In genomic region chr7:151702961-151703360, GRCh38 we compare ENCODE assay signal across 27 cellular contexts.
"Had no signal": no experiment of that assay in that cellular context is flagged by ENCODE, and none has a peak within 500 bp of the region (broad histone marks: within the 10 kb centered on the region; RNA-seq: fewer than 3 reads in every experiment).

No MANE protein-coding gene starts in this region.

- DNase-seq: activated CD4-positive, alpha-beta T cell treated with anti-CD3 and anti-CD28 coated beads, Interleukin-2, amount 10 ng/mL, durations not matched to agents 24 days and 14 days; activated CD4-positive, alpha-beta T cell treated with anti-CD3 and anti-CD28 coated beads, Interleukin-2, amount 50 U/mL, for 48 hours; activated CD8-positive, alpha-beta memory T cell treated with anti-CD3 and anti-CD28 coated beads, Interleukin-2, amount 50 U/mL, for 4 hours; activated gamma-delta T cell treated with Interleukin-2 at 50 U/mL for 16 hours; activated naive CD4-positive, alpha-beta T cell treated with anti-CD3 and anti-CD28 coated beads for 36 hours; activated T-cell treated with anti-CD3 and anti-CD28 coated beads for 4 hours; activated T-cell treated with anti-CD3 and anti-CD28 coated beads, Interleukin-2, amount 50 U/mL, for 4 hours; adrenal gland; IMR-90; NCI-H1092 treated with DMSO at 0.1 percent for 48 hours; NCI-H1436; NCI-H187; NCI-H2029 treated with DMSO at 0.1 percent for 48 hours; NCI-H2107; NCI-H2171; NCI-H510A; NCI-H526; NCI-H774; SIG-M5; T-cell; T-helper 2 cell; T-helper 9 cell had no signal

- H3K9me3 ChIP-seq: adrenal gland had no signal

- H3K27me3 ChIP-seq: adrenal gland had no signal

- FAIRE-seq: bronchial epithelial cell, K562 had no signal

- ATAC-seq: activated naive CD4-positive, alpha-beta T cell treated with anti-CD3 and anti-CD28 coated beads, Interleukin-2, amount 50 U/mL, for 72 hours; activated T-cell treated with anti-CD3 and anti-CD28 coated beads, Interleukin-2, amount 50 U/mL, for 4 hours; K562; Panc1; SK-N-SH treated with all-trans-retinoic acid at 6 μM for 48 hours; T-cell had no signal

- H3K27ac ChIP-seq: adrenal gland had no signal

- H3K4me3 ChIP-seq: adrenal gland, K562 had no signal

- H3K36me3 ChIP-seq: adrenal gland had no signal
